Comparison of ENCODE assay signal across 8 cellular contexts in genomic region chr6:35736293-35736894, GRCh38. TPM values are rescaled to one million over a fixed set of nuclear protein-coding genes. Genes with fewer than 3 reads are reported as not detected.
DNase-seq lines count a peak whose midpoint lies in the region; ATAC-seq, FAIRE-seq and TF ChIP-seq lines count a peak whose summit lies in the region.

No MANE protein-coding gene starts in this region.

- no peak overlapping the region for H3K27ac Mint-ChIP-seq in WTC11

- no peaks in the 10 kb centered on the region for H3K36me3 Mint-ChIP-seq in WTC11

- no peaks in the 10 kb centered on the region for H3K9me3 ChIP-seq in kidney (ENCODE audit: control insufficient read depth in 1 of 2, low read length in 2 of 2)

- no peak overlapping the region for H3K9ac ChIP-seq in kidney (ENCODE audit: low read length in 2 of 2)

- FAIRE-seq in kidney (lab: Jason Lieb, UNC) = no peak

- in situ Hi-C loops in T47D (cut with HindIII; ENCODE audit: low pct_unique_long_range_greater_than_20kb, low sequenced_read_pairs) = no loop called here

- peak; percentile 23 for ATAC-seq in WTC11
- ATAC-seq in GM21576 (IDR thresholded peaks at IDR 0.05; ENCODE audit: unreplicated experiment) = no peak

- H3K36me3 ChIP-seq in kidney (ENCODE audit: control insufficient read depth in 1 of 2, insufficient read depth in 2 of 2, low read length in 2 of 2) = no peaks in the 10 kb centered on the region

- peaks cover 18 to 24% of the 10 kb centered on the region in 2 donors for H3K4me1 ChIP-seq in kidney (ENCODE audit: control insufficient read depth in 1 of 2, insufficient read depth in 1 of 2, low read depth in 1 of 2, low read length in 2 of 2)

- H3K27me3 Mint-ChIP-seq in WTC11 (ENCODE audit: low read depth) = peaks cover 7% of the 10 kb centered on the region

- H3K4me3 Mint-ChIP-seq in WTC11 = no peak overlapping the region

- H3K9me3 Mint-ChIP-seq in WTC11 = no peaks in the 10 kb centered on the region

- CTCF ChIA-PET in WTC11 (lab: Charles Lee) = interaction anchor here (0.6 to 5.6 kb wide), 51 partner anchors 9 to 627 kb away, joined by 3 to 86 read pairs (median 5); partner anchors contain the start of genes FANCE and FKBP5

- H3K27ac ChIP-seq in kidney (ENCODE audit: low read depth in 2 of 2, low read length in 2 of 2) = no peak overlapping the region

- POLR2A ChIA-PET in WTC11 (lab: Charles Lee) = interaction anchor here (1.0 kb wide), 2 partner anchors 8 to 28 kb away, joined by 3 to 4 read pairs; no protein-coding TSS in a partner anchor

- intact Hi-C loops in kidney (cut with DNase I) = loop anchor here (5.0 kb wide), 2 partner anchors 154 to 214 kb away; no protein-coding TSS in a partner anchor

- H3K4me3 ChIP-seq in kidney (ENCODE audit: low read length in 2 of 2) = no peak overlapping the region

- peaks cover 69% of the 10 kb centered on the region for H3K4me1 Mint-ChIP-seq in WTC11

- DNase-seq in NCI-H1436 (lab: John Stamatoyannopoulos, UW) (peak; percentile 69), NCI-H1436 treated with DMSO at 0.1 percent for 48 hours (lab: John Stamatoyannopoulos, UW) (no peak), NCI-H128 (lab: John Stamatoyannopoulos, UW; ENCODE audit: unreplicated experiment) (peak; percentile 37), WTC11 (ENCODE audit: low spot score) (peak; percentile 88), T47D (ENCODE audit: low read depth in 1 of 2, low spot score in 1 of 2) (peak; percentile 43 to 76), kidney (peak; percentile 85)
- peak; percentile 87 to 88 for DNase-seq in stimulated activated CD4-positive, alpha-beta T cell treated with anti-CD3 and anti-CD28 coated beads, Interleukin-2, amount 100 ng/mL, for 48 hours

- TF ChIP-seq CTCF in WTC11 (IDR thresholded peaks at IDR 0.05) (peak; percentile 82), kidney (IDR thresholded peaks at IDR 0.05; ENCODE audit: borderline replicate concordance, extremely low read depth, insufficient read depth) (peak; percentile 89)

TF ChIP-seq in WTC11, 78 proteins besides CTCF, POLR2A, EP300 and RAD21:
- TF ChIP-seq ZNF425 (CRISPR knock-in tag; conservative IDR thresholded peaks at IDR 0.05) (no peak), SMAD3 (CRISPR knock-in tag; IDR thresholded peaks at IDR 0.05; ENCODE audit: borderline replicate concordance) (no peak)

RNA-seq across cellular contexts. Expression of gene ARMC12, which starts 0.4 kb away (rescaled TPM):
- 1.0 to 2.0 TPM (median 1.4 TPM) in 3 replicates for total RNA-seq in WTC11 (2021)
- 0.47 TPM for total RNA-seq in kidney
- polyA plus RNA-seq in kidney (ENCODE audit: insufficient read depth, low read depth, low replicate concordance) = 0.69 TPM

RNA-seq across cellular contexts. Expression of gene CLPSL2, which starts 40.0 kb away (rescaled TPM):
- 2.8 to 6.2 TPM (median 3.4 TPM) in 3 replicates for total RNA-seq in WTC11 (2021)
- not detected for total RNA-seq in kidney
- not detected for polyA plus RNA-seq in kidney (ENCODE audit: insufficient read depth, low read depth, low replicate concordance)

RNA-seq across cellular contexts. Expression of gene CLPSL1, which starts 44.4 kb away (rescaled TPM):
- total RNA-seq in WTC11 (2021) (0.34 to 0.55 TPM (median 0.42 TPM) in 3 replicates), kidney (not detected)
- polyA plus RNA-seq in kidney (ENCODE audit: insufficient read depth, low read depth, low replicate concordance) = not detected

RNA-seq across cellular contexts. Expression of gene FKBP5, which starts 47.7 kb away (rescaled TPM):
- total RNA-seq in WTC11 (2021) (27.0 to 29.4 TPM (median 27.2 TPM) in 3 replicates), kidney (267 TPM)
- 45.6 TPM for polyA plus RNA-seq in kidney (ENCODE audit: insufficient read depth, low read depth, low replicate concordance)
